1 cellular context compared by ENCODE assay signal in the genomic region with DNA sequence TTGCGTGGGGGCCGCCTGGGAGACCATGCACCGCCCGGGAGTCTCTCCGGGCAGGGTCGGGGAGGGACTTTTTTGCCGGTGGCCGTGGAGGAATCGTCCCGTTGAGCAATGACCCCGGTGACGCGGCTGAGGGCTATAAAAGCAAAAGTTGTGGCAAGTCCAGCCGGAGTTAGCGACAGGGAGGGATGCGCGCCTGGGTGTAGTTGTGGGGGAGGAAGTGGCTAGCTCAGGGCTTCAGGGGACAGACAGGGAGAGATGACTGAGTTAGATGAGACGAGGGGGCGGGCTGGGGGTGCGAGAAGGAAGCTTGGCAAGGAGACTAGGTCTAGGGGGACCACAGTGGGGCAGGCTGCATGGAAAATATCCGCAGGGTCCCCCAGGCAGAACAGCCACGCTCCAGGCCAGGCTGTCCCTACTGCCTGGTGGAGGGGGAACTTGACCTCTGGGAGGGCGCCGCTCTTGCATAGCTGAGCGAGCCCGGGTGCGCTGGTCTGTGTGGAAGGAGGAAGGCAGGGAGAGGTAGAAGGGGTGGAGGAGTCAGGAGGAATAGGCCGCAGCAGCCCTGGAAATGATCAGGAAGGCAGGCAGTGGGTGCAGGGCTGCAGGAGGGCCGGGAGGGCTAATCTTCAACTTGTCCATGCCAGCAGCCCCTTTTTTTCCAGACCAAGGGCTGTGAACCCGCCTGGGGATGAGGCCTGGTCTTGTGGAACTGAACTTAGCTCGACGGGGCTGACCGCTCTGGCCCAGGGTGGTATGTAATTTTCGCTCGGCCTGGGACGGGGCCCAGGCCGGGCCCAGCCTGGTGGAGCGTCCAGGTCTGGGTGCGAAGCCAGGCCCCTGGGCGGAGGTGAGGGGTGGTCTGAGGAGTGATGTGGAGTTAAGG.
TF ChIP-seq lines count a peak whose summit lies in the region.

Gene NEAT1 (plus strand): TSS at position 166 of the 883 bp plus-strand sequence.

TF ChIP-seq in K562, 482 proteins besides CTCF, POLR2A, EP300 and RAD21 (continued from another document and continues in another):
- TF ChIP-seq CREB3L1 (IDR thresholded peaks at IDR 0.05; ENCODE audit: borderline replicate concordance, low read depth) (no peak; the same call in 1 of the 2 replicates), ZNF644 (tag; IDR thresholded peaks at IDR 0.05; ENCODE audit: low read depth) (no peak; the same call in 1 of the 2 replicates), DACH1 (IDR thresholded peaks at IDR 0.05; ENCODE audit: partially characterized antibody) (no peak), HDGF (IDR thresholded peaks at IDR 0.05) (no peak), STAT5A (IDR thresholded peaks at IDR 0.05; ENCODE audit: borderline replicate concordance, low read length) (peak; percentile 61), ELK3 (CRISPR knock-in tag; IDR thresholded peaks at IDR 0.05) (peak; percentile 100), PTRF (tag; IDR thresholded peaks at IDR 0.05) (no peak), POLR2B (IDR thresholded peaks at IDR 0.05; ENCODE audit: low read depth, partially characterized antibody) (peak; percentile 100), GMEB1 (CRISPR knock-in tag; IDR thresholded peaks at IDR 0.05) (peak; percentile 28; the same call in 1 of the 2 replicates), GTF3C2 (IDR thresholded peaks at IDR 0.05; ENCODE audit: borderline replicate concordance, extremely low read depth, insufficient read length) (no peak), SP1 (CRISPR knock-in tag; IDR thresholded peaks at IDR 0.05) (peak; percentile 86), ZFP30 (CRISPR knock-in tag; IDR thresholded peaks at IDR 0.05; ENCODE audit: borderline replicate concordance) (peak; percentile 99; the same call in 1 of the 2 replicates), SMARCB1 (IDR thresholded peaks at IDR 0.05; ENCODE audit: insufficient read length, low read depth) (no peak)
- TF ChIP-seq, protein P1, sequence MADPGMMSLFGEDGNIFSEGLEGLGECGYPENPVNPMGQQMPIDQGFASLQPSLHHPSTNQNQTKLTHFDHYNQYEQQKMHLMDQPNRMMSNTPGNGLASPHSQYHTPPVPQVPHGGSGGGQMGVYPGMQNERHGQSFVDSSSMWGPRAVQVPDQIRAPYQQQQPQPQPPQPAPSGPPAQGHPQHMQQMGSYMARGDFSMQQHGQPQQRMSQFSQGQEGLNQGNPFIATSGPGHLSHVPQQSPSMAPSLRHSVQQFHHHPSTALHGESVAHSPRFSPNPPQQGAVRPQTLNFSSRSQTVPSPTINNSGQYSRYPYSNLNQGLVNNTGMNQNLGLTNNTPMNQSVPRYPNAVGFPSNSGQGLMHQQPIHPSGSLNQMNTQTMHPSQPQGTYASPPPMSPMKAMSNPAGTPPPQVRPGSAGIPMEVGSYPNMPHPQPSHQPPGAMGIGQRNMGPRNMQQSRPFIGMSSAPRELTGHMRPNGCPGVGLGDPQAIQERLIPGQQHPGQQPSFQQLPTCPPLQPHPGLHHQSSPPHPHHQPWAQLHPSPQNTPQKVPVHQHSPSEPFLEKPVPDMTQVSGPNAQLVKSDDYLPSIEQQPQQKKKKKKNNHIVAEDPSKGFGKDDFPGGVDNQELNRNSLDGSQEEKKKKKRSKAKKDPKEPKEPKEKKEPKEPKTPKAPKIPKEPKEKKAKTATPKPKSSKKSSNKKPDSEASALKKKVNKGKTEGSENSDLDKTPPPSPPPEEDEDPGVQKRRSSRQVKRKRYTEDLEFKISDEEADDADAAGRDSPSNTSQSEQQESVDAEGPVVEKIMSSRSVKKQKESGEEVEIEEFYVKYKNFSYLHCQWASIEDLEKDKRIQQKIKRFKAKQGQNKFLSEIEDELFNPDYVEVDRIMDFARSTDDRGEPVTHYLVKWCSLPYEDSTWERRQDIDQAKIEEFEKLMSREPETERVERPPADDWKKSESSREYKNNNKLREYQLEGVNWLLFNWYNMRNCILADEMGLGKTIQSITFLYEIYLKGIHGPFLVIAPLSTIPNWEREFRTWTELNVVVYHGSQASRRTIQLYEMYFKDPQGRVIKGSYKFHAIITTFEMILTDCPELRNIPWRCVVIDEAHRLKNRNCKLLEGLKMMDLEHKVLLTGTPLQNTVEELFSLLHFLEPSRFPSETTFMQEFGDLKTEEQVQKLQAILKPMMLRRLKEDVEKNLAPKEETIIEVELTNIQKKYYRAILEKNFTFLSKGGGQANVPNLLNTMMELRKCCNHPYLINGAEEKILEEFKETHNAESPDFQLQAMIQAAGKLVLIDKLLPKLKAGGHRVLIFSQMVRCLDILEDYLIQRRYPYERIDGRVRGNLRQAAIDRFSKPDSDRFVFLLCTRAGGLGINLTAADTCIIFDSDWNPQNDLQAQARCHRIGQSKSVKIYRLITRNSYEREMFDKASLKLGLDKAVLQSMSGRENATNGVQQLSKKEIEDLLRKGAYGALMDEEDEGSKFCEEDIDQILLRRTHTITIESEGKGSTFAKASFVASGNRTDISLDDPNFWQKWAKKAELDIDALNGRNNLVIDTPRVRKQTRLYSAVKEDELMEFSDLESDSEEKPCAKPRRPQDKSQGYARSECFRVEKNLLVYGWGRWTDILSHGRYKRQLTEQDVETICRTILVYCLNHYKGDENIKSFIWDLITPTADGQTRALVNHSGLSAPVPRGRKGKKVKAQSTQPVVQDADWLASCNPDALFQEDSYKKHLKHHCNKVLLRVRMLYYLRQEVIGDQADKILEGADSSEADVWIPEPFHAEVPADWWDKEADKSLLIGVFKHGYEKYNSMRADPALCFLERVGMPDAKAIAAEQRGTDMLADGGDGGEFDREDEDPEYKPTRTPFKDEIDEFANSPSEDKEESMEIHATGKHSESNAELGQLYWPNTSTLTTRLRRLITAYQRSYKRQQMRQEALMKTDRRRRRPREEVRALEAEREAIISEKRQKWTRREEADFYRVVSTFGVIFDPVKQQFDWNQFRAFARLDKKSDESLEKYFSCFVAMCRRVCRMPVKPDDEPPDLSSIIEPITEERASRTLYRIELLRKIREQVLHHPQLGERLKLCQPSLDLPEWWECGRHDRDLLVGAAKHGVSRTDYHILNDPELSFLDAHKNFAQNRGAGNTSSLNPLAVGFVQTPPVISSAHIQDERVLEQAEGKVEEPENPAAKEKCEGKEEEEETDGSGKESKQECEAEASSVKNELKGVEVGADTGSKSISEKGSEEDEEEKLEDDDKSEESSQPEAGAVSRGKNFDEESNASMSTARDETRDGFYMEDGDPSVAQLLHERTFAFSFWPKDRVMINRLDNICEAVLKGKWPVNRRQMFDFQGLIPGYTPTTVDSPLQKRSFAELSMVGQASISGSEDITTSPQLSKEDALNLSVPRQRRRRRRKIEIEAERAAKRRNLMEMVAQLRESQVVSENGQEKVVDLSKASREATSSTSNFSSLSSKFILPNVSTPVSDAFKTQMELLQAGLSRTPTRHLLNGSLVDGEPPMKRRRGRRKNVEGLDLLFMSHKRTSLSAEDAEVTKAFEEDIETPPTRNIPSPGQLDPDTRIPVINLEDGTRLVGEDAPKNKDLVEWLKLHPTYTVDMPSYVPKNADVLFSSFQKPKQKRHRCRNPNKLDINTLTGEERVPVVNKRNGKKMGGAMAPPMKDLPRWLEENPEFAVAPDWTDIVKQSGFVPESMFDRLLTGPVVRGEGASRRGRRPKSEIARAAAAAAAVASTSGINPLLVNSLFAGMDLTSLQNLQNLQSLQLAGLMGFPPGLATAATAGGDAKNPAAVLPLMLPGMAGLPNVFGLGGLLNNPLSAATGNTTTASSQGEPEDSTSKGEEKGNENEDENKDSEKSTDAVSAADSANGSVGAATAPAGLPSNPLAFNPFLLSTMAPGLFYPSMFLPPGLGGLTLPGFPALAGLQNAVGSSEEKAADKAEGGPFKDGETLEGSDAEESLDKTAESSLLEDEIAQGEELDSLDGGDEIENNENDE (IDR thresholded peaks at IDR 0.05; ENCODE audit: low read depth, low read length): peak; percentile 69
- TF ChIP-seq, protein P2, sequence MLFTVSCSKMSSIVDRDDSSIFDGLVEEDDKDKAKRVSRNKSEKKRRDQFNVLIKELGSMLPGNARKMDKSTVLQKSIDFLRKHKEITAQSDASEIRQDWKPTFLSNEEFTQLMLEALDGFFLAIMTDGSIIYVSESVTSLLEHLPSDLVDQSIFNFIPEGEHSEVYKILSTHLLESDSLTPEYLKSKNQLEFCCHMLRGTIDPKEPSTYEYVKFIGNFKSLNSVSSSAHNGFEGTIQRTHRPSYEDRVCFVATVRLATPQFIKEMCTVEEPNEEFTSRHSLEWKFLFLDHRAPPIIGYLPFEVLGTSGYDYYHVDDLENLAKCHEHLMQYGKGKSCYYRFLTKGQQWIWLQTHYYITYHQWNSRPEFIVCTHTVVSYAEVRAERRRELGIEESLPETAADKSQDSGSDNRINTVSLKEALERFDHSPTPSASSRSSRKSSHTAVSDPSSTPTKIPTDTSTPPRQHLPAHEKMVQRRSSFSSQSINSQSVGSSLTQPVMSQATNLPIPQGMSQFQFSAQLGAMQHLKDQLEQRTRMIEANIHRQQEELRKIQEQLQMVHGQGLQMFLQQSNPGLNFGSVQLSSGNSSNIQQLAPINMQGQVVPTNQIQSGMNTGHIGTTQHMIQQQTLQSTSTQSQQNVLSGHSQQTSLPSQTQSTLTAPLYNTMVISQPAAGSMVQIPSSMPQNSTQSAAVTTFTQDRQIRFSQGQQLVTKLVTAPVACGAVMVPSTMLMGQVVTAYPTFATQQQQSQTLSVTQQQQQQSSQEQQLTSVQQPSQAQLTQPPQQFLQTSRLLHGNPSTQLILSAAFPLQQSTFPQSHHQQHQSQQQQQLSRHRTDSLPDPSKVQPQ (CRISPR knock-in tag; IDR thresholded peaks at IDR 0.05; ENCODE audit: borderline replicate concordance): peak; percentile 4; the same call in 1 of the 2 replicates
- TF ChIP-seq, protein P3, sequence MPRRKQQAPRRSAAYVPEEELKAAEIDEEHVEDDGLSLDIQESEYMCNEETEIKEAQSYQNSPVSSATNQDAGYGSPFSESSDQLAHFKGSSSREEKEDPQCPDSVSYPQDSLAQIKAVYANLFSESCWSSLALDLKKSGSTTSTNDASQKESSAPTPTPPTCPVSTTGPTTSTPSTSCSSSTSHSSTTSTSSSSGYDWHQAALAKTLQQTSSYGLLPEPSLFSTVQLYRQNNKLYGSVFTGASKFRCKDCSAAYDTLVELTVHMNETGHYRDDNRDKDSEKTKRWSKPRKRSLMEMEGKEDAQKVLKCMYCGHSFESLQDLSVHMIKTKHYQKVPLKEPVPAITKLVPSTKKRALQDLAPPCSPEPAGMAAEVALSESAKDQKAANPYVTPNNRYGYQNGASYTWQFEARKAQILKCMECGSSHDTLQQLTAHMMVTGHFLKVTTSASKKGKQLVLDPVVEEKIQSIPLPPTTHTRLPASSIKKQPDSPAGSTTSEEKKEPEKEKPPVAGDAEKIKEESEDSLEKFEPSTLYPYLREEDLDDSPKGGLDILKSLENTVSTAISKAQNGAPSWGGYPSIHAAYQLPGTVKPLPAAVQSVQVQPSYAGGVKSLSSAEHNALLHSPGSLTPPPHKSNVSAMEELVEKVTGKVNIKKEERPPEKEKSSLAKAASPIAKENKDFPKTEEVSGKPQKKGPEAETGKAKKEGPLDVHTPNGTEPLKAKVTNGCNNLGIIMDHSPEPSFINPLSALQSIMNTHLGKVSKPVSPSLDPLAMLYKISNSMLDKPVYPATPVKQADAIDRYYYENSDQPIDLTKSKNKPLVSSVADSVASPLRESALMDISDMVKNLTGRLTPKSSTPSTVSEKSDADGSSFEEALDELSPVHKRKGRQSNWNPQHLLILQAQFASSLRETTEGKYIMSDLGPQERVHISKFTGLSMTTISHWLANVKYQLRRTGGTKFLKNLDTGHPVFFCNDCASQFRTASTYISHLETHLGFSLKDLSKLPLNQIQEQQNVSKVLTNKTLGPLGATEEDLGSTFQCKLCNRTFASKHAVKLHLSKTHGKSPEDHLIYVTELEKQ (CRISPR knock-in tag; IDR thresholded peaks at IDR 0.05): peak; percentile 92
